Comparison of ENCODE assay signal across 1 cellular context in the genomic region with DNA sequence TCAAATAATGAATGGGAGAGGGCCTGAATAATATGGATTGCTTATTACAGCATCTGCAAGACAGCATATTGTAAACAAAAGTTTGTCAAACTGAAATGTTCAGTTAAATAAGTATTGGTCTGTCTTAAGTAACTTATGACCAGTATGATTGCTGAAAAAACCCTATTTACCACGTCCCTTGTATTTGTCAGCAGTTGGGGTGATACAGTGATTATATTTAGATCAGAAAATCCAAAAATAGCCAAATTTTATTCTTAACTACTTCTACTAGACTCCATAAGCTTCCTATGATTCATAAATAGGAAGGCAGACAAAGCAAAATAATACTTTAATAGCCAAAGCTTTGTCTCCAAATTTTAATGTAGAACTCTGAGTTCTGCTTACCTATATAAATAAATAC.
A peak's percentile ranks its signal among the peaks of the same experiment; 100 is the strongest.
TF ChIP-seq lines count a peak whose summit lies in the region.

No MANE protein-coding gene starts in this region.

TF ChIP-seq in GM12878, 131 proteins besides CTCF, POLR2A, EP300 and RAD21:
- TF ChIP-seq MEF2A (IDR thresholded peaks at IDR 0.05; ENCODE audit: insufficient read depth, low read depth, low read length) = peak; percentile 57; the same call in 1 of the 2 replicates
- no peak for TF ChIP-seq WRNIP1 (IDR thresholded peaks at IDR 0.05; ENCODE audit: borderline replicate concordance, low read depth, low read length)
- TF ChIP-seq NFXL1 (IDR thresholded peaks at IDR 0.05; ENCODE audit: borderline replicate concordance) = no peak
TF ChIP-seq in GM12878: peak in this region for 1.
